In the genomic region with DNA sequence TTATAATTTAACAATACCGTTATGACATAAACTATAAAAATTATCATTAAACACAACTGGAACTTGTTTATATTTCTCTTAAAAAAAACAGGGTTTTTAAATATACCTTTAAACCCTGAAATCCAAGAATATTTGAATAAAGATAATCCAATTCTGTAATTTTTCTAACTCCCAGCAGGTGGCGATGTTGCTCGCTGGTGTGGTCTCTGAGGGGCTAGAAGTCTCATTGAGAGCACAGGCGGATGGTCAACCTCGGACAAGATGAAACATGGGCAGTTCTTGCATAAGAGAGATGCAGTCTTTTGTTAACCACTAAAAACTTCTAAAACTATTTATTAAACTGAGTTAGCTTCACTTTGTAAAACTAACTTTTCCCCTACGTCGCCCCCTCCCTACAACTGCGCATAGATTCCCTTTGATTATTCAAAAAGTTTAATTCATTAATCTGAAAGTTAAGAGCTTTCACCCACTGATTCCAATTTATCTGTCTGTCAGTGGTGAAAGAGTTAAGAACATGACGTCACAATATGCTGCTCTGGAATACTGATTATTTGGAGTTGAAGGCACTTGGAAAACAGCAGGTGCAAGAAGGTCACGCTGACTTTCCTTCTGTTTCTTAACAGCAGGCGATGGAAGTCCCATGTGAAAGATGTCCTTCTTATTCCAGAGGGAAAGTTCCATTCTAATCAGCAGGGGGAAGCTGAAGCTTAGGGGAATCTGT, we compare ENCODE assay signal across 8 cellular contexts. TPM values are rescaled to one million over a fixed set of nuclear protein-coding genes. Genes with fewer than 3 reads are reported as not detected.
DNase-seq lines count a peak whose midpoint lies in the region; ATAC-seq, FAIRE-seq and TF ChIP-seq lines count a peak whose summit lies in the region.

No MANE protein-coding gene starts in this region.

- H3K4me3 ChIP-seq in Karpas-422 (ENCODE audit: low read length) (no peak overlapping the region), lower leg skin (ENCODE audit: low read depth, poor library complexity, severe bottlenecking) (no peak overlapping the region)

- ATAC-seq in HG03045 (IDR thresholded peaks at IDR 0.05; ENCODE audit: unreplicated experiment) = no peak

- peak; percentile 96 for FAIRE-seq in islet of Langerhans (lab: Jason Lieb, UNC)

- no peak for TF ChIP-seq POLR2A in lower leg skin (IDR thresholded peaks at IDR 0.05)

- H3K9me2 ChIP-seq in Karpas-422 (replicated peaks; ENCODE audit: insufficient read depth, low read length) = no peaks in the 10 kb centered on the region

- H4K20me1 ChIP-seq in Karpas-422 (ENCODE audit: insufficient read depth, low read depth, low read length) = 0 out of 2 replicates have a peak, but pooled peaks cover 3% of the 10 kb centered on the region

- no peak overlapping the region for H3K9ac ChIP-seq in Karpas-422 (ENCODE audit: low read length)

- no peaks in the 10 kb centered on the region for H3K9me3 ChIP-seq in Karpas-422 (ENCODE audit: low read length)

- no peak overlapping the region for H3K4me2 ChIP-seq in Karpas-422 (ENCODE audit: low read depth, low read length, poor library complexity, severe bottlenecking)

- no peaks in the 10 kb centered on the region for H3K27me3 ChIP-seq in Karpas-422 (ENCODE audit: low read length)

- peaks cover 12% of the 10 kb centered on the region for H3K4me1 ChIP-seq in Karpas-422 (ENCODE audit: low read length)

- DNase-seq in GM03348 (ENCODE audit: low spot score) (peak; percentile 77), Karpas-422 (peak; percentile 81), SKM-1 treated with dmso at 0.1 percent for 144 hours (lab: John Stamatoyannopoulos, UW; ENCODE audit: unreplicated experiment) (peak; percentile 59), cerebellar cortex (ENCODE audit: low spot score) (peak; percentile 96), lower leg skin (ENCODE audit: low spot score in 2 of 2) (no peak)
- peak; percentile 35 to 46 for DNase-seq in stimulated activated CD4-positive, alpha-beta T cell treated with anti-CD3 and anti-CD28 coated beads, Interleukin-2, amount 100 ng/mL, for 24 hours

- H2AFZ ChIP-seq in Karpas-422 (ENCODE audit: low read length) = no peak overlapping the region

- TF ChIP-seq CTCF in lower leg skin (IDR thresholded peaks at IDR 0.05) = no peak

- intact Hi-C loops in lower leg skin (cut with DNase I; ENCODE audit: low total_unique reads) = no loop called here

- H3K79me2 ChIP-seq in Karpas-422 (ENCODE audit: low read length) = no peaks in the 10 kb centered on the region

- H3K27ac ChIP-seq in Karpas-422 (ENCODE audit: low read length) = no peak overlapping the region

- WGBS in lower leg skin, 2 donors = 39 to 40% methylated on average over 11 of the region's 11 CpGs

- H3K36me3 ChIP-seq in Karpas-422 (ENCODE audit: insufficient read depth, low read length) = no peaks in the 10 kb centered on the region

RNA-seq across cellular contexts. Expression of a gene that starts 29.5 kb away (rescaled TPM):
- not detected in 2 replicates for total RNA-seq in Karpas-422 (2014; rRNA removed; shearing (Covaris generic); ENCODE audit: low replicate concordance)
- total RNA-seq in lower leg skin = not detected

Comparison
In these comparisons a context has a peak if more than half of its experiments do, and no peak if none do; other contexts are left out.
1. DNase-seq: peak in GM03348 (single experiment), Karpas-422 (single experiment), SKM-1 treated with dmso at 0.1 percent for 144 hours (single experiment), cerebellar cortex (single experiment) and stimulated activated CD4-positive, alpha-beta T cell treated with anti-CD3 and anti-CD28 coated beads, Interleukin-2, amount 100 ng/mL, for 24 hours (2 of 2); none in lower leg skin (0 of 2).